In the genomic region with DNA sequence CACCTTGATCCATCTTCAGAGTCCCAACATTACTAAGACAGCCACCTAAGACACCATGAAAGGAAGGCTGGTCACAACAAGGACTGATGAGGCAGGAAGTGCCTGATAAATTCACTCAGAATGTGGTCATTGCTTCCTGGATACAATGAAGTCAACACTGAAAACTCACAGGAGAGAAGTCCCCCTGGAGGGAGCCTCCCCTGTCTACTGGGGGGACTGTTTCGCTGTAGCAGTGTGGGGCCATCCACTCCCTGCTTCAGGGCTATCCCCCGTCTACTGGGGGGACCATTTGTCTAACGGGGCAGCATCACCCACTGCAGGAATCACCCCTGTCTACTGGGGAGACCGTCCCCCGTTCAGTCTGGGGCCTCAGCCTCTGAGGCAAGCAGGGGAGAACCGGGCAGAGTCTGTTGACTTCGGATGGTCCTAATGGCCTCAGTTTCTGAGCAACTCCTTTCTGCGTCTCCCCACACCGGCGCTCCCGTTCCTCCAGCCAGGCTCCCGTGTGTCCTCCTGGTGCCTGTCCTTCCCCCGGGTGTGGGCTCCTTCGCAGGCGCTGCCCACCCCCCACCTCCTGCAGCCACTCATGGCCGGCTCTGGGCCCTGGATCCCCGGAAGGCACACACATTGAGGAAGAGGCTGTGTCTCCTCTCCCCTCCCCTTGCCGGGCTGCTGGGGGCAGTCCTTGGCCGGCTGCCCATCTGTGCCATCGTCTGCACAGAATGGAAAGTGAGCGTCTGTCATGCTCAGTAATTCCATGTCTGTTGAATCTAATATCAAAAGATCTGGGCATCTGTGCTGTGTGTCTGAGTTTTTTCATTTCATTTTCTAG, we compare ENCODE assay signal across 9 cellular contexts.
DNase-seq lines count a peak whose midpoint lies in the region; ATAC-seq lines count a peak whose summit lies in the region.
"Had no signal": no experiment of that assay in that cellular context is flagged by ENCODE, and none has a peak within 500 bp of the region (broad histone marks: within the 10 kb centered on the region; RNA-seq: fewer than 3 reads in every experiment).

No MANE protein-coding gene starts in this region.

- ATAC-seq in HG02973 (IDR thresholded peaks at IDR 0.05; ENCODE audit: unreplicated experiment): no peak

- no peak overlapping the region for H3K4me3 ChIP-seq in HAP-1

- no peaks in the 10 kb centered on the region for H3K36me3 ChIP-seq in HAP-1 (replicated peaks)

- peaks cover under 1% of the 10 kb centered on the region; the same call in 1 of the 2 replicates for H3K4me1 ChIP-seq in HAP-1

- H3K9me3 ChIP-seq in HAP-1: no peaks in the 10 kb centered on the region

- DNase-seq in CD1c-positive myeloid dendritic cell (ENCODE audit: extremely low spot score) (peak; percentile 44), HCEC 1CT (peak; percentile 11), T-helper 22 cell (ENCODE audit: low read depth) (peak; percentile 25), iris pigment epithelial cell (ENCODE audit: low read depth) (peak; percentile 49), HAP-1 (ENCODE audit: low spot score in 2 of 2) (no peak), activated gamma-delta T cell (lab: John Stamatoyannopoulos, UW) (no peak), LoVo (ENCODE audit: low spot score) (no peak)
- DNase-seq: activated B cell treated with CpG ODN at 0.5 μM for 24 hours had no signal

- no peaks in the 10 kb centered on the region for H3K27me3 ChIP-seq in HAP-1 (ENCODE audit: low read depth)

- in situ Hi-C loops in HAP-1 (cut with MboI; ENCODE audit: low sequenced_read_pairs): no loop called here

Comparison
In these comparisons a context has a peak if more than half of its experiments do, and no peak if none do; other contexts are left out.
1. DNase-seq: peak in CD1c-positive myeloid dendritic cell (single experiment), HCEC 1CT (single experiment), T-helper 22 cell (single experiment) and iris pigment epithelial cell (single experiment); none in HAP-1 (0 of 2), activated gamma-delta T cell (single experiment) and LoVo (single experiment).